In the genomic region with DNA sequence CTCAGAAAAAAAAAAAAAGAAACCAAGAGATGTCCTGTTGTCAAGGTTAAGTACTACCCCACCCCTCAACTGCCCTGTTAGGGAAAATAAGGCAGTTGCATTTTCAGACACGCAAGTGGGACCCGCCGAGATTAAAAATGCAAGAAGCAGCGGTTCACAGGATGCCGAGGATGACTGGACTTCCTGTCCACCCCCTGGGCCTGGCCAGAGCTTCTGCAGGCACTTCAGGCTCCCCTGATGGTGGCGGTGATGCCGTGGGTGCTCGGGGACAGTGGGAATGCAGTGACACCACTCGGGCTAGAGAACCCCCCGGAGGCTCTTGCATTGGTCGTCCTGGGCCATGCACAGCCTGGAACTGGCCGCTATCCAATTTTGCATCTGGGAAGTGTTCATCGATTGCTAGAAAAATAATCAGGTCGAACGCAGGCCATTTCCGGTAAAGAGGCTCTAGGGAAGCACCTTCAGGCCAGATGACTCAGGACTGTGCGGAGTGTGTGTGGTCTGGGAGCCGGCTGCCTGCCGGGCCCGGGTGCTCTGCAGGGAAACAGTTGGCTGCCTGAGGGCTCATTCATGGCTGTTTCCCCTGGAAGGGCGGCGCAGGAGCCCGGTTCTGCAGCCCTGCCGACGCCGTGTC, we compare ENCODE assay signal across 1 cellular context.
TF ChIP-seq lines count a peak whose summit lies in the region.

No MANE protein-coding gene starts in this region.

TF ChIP-seq in K562, 482 proteins besides CTCF, POLR2A, EP300 and RAD21 (continued from another document and continues in another):
- TF ChIP-seq, protein P1, sequence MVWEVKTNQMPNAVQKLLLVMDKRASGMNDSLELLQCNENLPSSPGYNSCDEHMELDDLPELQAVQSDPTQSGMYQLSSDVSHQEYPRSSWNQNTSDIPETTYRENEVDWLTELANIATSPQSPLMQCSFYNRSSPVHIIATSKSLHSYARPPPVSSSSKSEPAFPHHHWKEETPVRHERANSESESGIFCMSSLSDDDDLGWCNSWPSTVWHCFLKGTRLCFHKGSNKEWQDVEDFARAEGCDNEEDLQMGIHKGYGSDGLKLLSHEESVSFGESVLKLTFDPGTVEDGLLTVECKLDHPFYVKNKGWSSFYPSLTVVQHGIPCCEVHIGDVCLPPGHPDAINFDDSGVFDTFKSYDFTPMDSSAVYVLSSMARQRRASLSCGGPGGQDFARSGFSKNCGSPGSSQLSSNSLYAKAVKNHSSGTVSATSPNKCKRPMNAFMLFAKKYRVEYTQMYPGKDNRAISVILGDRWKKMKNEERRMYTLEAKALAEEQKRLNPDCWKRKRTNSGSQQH (CRISPR knock-in tag; IDR thresholded peaks at IDR 0.05) = no peak
- TF ChIP-seq NFIC (IDR thresholded peaks at IDR 0.05) (peak; percentile 77), RFX1 (IDR thresholded peaks at IDR 0.05) (no peak), EHMT2 (IDR thresholded peaks at IDR 0.05) (no peak), CBX5 (IDR thresholded peaks at IDR 0.05; ENCODE audit: borderline replicate concordance, low read depth) (no peak), SMC3 (conservative IDR thresholded peaks at IDR 0.05; ENCODE audit: insufficient read depth, low read depth, low read length) (no peak), ZNF184 (CRISPR knock-in tag; IDR thresholded peaks at IDR 0.05) (no peak), PURB (CRISPR knock-in tag; IDR thresholded peaks at IDR 0.05; ENCODE audit: low read depth) (no peak), BACH1 (tag; IDR thresholded peaks at IDR 0.05) (no peak), ZBED1 (IDR thresholded peaks at IDR 0.05) (no peak), MBD2 (IDR thresholded peaks at IDR 0.05; ENCODE audit: borderline replicate concordance, low read depth) (no peak), TCF7L2 (IDR thresholded peaks at IDR 0.05; ENCODE audit: low read depth, low read length) (no peak), NCOA6 (IDR thresholded peaks at IDR 0.05) (no peak), DPF2 (IDR thresholded peaks at IDR 0.05) (peak; percentile 57; the same call in 1 of the 2 replicates), FOXA1 (IDR thresholded peaks at IDR 0.05; ENCODE audit: borderline replicate concordance) (no peak), HNRNPLL (IDR thresholded peaks at IDR 0.05; ENCODE audit: low read depth, low read length, poor library complexity, severe bottlenecking) (no peak), FOSL1 (tag; conservative IDR thresholded peaks at IDR 0.05) (peak; percentile 87), ETV5 (CRISPR knock-in tag; IDR thresholded peaks at IDR 0.05; ENCODE audit: low read depth) (peak; percentile 65), NR4A1 (CRISPR knock-in tag; IDR thresholded peaks at IDR 0.05) (no peak), NR4A1 (tag; IDR thresholded peaks at IDR 0.05) (no peak), GABPB1 (CRISPR knock-in tag; IDR thresholded peaks at IDR 0.05) (peak; percentile 76), PTRF (tag; IDR thresholded peaks at IDR 0.05) (no peak), ZNF197 (CRISPR knock-in tag; IDR thresholded peaks at IDR 0.05; ENCODE audit: low read depth) (no peak), ATF7 (IDR thresholded peaks at IDR 0.05) (peak; percentile 55; the same call in 1 of the 2 replicates), DMBX1 (CRISPR knock-in tag; IDR thresholded peaks at IDR 0.05; ENCODE audit: borderline replicate concordance) (0 out of 2 replicates have a peak, but pooled peaks have one; percentile 56), NFYB (IDR thresholded peaks at IDR 0.05; ENCODE audit: extremely low read depth, insufficient read length) (no peak), ZBTB7A (IDR thresholded peaks at IDR 0.05; ENCODE audit: borderline replicate concordance, control insufficient read depth, low read depth, low read length) (no peak), ZEB2 (IDR thresholded peaks at IDR 0.05) (no peak), BRCA1 (IDR thresholded peaks at IDR 0.05) (no peak), BRCA1 (CRISPR knock-in tag; IDR thresholded peaks at IDR 0.05) (no peak), HNRNPH1 (optimal IDR thresholded peaks at IDR 0.05; ENCODE audit: low read depth, low read length) (no peak), DNMT1 (IDR thresholded peaks at IDR 0.05) (no peak), C11orf30 (IDR thresholded peaks at IDR 0.05; ENCODE audit: low read depth) (peak; percentile 55; the same call in 1 of the 2 replicates), OTX1 (CRISPR knock-in tag; IDR thresholded peaks at IDR 0.05) (no peak), ETS2 (tag; IDR thresholded peaks at IDR 0.05; ENCODE audit: borderline replicate concordance, poor library complexity, severe bottlenecking) (no peak), ZSCAN29 (IDR thresholded peaks at IDR 0.05) (no peak), MIER1 (IDR thresholded peaks at IDR 0.05; ENCODE audit: low read depth) (no peak), ELF2 (CRISPR knock-in tag; IDR thresholded peaks at IDR 0.05) (0 out of 2 replicates have a peak, but pooled peaks have one; percentile 44), ZNF165 (CRISPR knock-in tag; IDR thresholded peaks at IDR 0.05; ENCODE audit: borderline replicate concordance) (no peak), SP2 (IDR thresholded peaks at IDR 0.05; ENCODE audit: extremely low read depth, low read depth, low read length, poor library complexity, severe bottlenecking) (no peak), MCM2 (IDR thresholded peaks at IDR 0.05; ENCODE audit: low read depth) (no peak), XRCC3 (IDR thresholded peaks at IDR 0.05) (no peak), MAFK (IDR thresholded peaks at IDR 0.05; ENCODE audit: low read length) (0 out of 2 replicates have a peak, but pooled peaks have one; percentile 8), NFE2 (IDR thresholded peaks at IDR 0.05; ENCODE audit: low read depth) (peak; percentile 70), HNRNPK (IDR thresholded peaks at IDR 0.05; ENCODE audit: low read depth, low read length, poor library complexity, severe bottlenecking) (no peak), ZNF696 (CRISPR knock-in tag; conservative IDR thresholded peaks at IDR 0.05) (no peak), CEBPB (tag; IDR thresholded peaks at IDR 0.05) (no peak), MYBL2 (IDR thresholded peaks at IDR 0.05; ENCODE audit: low read depth) (no peak), MYBL2 (CRISPR knock-in tag; IDR thresholded peaks at IDR 0.05; ENCODE audit: borderline replicate concordance) (no peak), BCOR (IDR thresholded peaks at IDR 0.05) (no peak), TAF7 (tag; IDR thresholded peaks at IDR 0.05) (no peak)
- TF ChIP-seq, protein P2, sequence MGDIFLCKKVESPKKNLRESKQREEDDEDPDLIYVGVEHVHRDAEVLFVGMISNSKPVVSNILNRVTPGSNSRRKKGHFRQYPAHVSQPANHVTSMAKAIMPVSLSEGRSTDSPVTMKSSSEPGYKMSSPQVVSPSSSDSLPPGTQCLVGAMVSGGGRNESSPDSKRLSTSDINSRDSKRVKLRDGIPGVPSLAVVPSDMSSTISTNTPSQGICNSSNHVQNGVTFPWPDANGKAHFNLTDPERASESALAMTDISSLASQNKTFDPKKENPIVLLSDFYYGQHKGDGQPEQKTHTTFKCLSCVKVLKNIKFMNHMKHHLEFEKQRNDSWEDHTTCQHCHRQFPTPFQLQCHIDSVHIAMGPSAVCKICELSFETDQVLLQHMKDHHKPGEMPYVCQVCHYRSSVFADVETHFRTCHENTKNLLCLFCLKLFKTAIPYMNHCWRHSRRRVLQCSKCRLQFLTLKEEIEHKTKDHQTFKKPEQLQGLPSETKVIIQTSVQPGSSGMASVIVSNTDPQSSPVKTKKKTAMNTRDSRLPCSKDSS (IDR thresholded peaks at IDR 0.05; ENCODE audit: low read depth, partially characterized antibody) = no peak
- TF ChIP-seq, protein P3, sequence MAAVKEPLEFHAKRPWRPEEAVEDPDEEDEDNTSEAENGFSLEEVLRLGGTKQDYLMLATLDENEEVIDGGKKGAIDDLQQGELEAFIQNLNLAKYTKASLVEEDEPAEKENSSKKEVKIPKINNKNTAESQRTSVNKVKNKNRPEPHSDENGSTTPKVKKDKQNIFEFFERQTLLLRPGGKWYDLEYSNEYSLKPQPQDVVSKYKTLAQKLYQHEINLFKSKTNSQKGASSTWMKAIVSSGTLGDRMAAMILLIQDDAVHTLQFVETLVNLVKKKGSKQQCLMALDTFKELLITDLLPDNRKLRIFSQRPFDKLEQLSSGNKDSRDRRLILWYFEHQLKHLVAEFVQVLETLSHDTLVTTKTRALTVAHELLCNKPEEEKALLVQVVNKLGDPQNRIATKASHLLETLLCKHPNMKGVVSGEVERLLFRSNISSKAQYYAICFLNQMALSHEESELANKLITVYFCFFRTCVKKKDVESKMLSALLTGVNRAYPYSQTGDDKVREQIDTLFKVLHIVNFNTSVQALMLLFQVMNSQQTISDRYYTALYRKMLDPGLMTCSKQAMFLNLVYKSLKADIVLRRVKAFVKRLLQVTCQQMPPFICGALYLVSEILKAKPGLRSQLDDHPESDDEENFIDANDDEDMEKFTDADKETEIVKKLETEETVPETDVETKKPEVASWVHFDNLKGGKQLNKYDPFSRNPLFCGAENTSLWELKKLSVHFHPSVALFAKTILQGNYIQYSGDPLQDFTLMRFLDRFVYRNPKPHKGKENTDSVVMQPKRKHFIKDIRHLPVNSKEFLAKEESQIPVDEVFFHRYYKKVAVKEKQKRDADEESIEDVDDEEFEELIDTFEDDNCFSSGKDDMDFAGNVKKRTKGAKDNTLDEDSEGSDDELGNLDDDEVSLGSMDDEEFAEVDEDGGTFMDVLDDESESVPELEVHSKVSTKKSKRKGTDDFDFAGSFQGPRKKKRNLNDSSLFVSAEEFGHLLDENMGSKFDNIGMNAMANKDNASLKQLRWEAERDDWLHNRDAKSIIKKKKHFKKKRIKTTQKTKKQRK (IDR thresholded peaks at IDR 0.05; ENCODE audit: borderline replicate concordance, low read depth, low read length) = no peak
- TF ChIP-seq, protein P4, sequence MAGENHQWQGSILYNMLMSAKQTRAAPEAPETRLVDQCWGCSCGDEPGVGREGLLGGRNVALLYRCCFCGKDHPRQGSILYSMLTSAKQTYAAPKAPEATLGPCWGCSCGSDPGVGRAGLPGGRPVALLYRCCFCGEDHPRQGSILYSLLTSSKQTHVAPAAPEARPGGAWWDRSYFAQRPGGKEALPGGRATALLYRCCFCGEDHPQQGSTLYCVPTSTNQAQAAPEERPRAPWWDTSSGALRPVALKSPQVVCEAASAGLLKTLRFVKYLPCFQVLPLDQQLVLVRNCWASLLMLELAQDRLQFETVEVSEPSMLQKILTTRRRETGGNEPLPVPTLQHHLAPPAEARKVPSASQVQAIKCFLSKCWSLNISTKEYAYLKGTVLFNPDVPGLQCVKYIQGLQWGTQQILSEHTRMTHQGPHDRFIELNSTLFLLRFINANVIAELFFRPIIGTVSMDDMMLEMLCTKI (IDR thresholded peaks at IDR 0.05; ENCODE audit: partially characterized antibody) = no peak
- TF ChIP-seq, protein P5, sequence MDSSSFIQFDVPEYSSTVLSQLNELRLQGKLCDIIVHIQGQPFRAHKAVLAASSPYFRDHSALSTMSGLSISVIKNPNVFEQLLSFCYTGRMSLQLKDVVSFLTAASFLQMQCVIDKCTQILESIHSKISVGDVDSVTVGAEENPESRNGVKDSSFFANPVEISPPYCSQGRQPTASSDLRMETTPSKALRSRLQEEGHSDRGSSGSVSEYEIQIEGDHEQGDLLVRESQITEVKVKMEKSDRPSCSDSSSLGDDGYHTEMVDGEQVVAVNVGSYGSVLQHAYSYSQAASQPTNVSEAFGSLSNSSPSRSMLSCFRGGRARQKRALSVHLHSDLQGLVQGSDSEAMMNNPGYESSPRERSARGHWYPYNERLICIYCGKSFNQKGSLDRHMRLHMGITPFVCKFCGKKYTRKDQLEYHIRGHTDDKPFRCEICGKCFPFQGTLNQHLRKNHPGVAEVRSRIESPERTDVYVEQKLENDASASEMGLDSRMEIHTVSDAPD (CRISPR knock-in tag; IDR thresholded peaks at IDR 0.05) = no peak
- TF ChIP-seq, protein P6, sequence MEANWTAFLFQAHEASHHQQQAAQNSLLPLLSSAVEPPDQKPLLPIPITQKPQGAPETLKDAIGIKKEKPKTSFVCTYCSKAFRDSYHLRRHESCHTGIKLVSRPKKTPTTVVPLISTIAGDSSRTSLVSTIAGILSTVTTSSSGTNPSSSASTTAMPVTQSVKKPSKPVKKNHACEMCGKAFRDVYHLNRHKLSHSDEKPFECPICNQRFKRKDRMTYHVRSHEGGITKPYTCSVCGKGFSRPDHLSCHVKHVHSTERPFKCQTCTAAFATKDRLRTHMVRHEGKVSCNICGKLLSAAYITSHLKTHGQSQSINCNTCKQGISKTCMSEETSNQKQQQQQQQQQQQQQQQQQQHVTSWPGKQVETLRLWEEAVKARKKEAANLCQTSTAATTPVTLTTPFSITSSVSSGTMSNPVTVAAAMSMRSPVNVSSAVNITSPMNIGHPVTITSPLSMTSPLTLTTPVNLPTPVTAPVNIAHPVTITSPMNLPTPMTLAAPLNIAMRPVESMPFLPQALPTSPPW (CRISPR knock-in tag; IDR thresholded peaks at IDR 0.05) = no peak; the same call in 1 of the 2 replicates
- TF ChIP-seq, protein P7, sequence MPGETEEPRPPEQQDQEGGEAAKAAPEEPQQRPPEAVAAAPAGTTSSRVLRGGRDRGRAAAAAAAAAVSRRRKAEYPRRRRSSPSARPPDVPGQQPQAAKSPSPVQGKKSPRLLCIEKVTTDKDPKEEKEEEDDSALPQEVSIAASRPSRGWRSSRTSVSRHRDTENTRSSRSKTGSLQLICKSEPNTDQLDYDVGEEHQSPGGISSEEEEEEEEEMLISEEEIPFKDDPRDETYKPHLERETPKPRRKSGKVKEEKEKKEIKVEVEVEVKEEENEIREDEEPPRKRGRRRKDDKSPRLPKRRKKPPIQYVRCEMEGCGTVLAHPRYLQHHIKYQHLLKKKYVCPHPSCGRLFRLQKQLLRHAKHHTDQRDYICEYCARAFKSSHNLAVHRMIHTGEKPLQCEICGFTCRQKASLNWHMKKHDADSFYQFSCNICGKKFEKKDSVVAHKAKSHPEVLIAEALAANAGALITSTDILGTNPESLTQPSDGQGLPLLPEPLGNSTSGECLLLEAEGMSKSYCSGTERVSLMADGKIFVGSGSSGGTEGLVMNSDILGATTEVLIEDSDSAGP (CRISPR knock-in tag; IDR thresholded peaks at IDR 0.05) = no peak
- TF ChIP-seq, protein P8, sequence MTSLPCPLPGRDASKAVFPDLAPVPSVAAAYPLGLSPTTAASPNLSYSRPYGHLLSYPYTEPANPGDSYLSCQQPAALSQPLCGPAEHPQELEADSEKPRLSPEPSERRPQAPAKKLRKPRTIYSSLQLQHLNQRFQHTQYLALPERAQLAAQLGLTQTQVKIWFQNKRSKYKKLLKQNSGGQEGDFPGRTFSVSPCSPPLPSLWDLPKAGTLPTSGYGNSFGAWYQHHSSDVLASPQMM (CRISPR knock-in tag; IDR thresholded peaks at IDR 0.05) = no peak
- TF ChIP-seq, protein P9, sequence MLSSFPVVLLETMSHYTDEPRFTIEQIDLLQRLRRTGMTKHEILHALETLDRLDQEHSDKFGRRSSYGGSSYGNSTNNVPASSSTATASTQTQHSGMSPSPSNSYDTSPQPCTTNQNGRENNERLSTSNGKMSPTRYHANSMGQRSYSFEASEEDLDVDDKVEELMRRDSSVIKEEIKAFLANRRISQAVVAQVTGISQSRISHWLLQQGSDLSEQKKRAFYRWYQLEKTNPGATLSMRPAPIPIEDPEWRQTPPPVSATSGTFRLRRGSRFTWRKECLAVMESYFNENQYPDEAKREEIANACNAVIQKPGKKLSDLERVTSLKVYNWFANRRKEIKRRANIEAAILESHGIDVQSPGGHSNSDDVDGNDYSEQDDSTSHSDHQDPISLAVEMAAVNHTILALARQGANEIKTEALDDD (IDR thresholded peaks at IDR 0.05) = no peak
- TF ChIP-seq, protein P10, sequence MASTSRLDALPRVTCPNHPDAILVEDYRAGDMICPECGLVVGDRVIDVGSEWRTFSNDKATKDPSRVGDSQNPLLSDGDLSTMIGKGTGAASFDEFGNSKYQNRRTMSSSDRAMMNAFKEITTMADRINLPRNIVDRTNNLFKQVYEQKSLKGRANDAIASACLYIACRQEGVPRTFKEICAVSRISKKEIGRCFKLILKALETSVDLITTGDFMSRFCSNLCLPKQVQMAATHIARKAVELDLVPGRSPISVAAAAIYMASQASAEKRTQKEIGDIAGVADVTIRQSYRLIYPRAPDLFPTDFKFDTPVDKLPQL (IDR thresholded peaks at IDR 0.05; ENCODE audit: extremely low read depth, insufficient read length) = no peak
